15 cellular contexts compared by ENCODE assay signal in genomic region chr3:194680888-194681615, GRCh38.
"Had no signal": no experiment of that assay in that cellular context is flagged by ENCODE, and none has a peak within 500 bp of the region (broad histone marks: within the 10 kb centered on the region; RNA-seq: fewer than 3 reads in every experiment).

No MANE protein-coding gene starts in this region.

- ATAC-seq: heart right ventricle; naive thymus-derived CD4-positive, alpha-beta T cell had no signal

- DNase-seq: colonic mucosa; dorsolateral prefrontal cortex; effector CD8-positive, alpha-beta T cell; heart right ventricle; hypothalamus; kidney glomerular epithelial cell; mammary epithelial cell; naive thymus-derived CD4-positive, alpha-beta T cell; posterior cingulate gyrus; small intestine; stimulated activated CD4-positive, alpha-beta T cell treated with anti-CD3 and anti-CD28 coated beads, Interleukin-12 subunit alpha, Interleukin-12 subunit beta, amount 100 ng/mL, for 4 hours; stimulated activated naive CD4-positive, alpha-beta T cell; trophoblast cell had no signal

- H3K9me3 ChIP-seq: colonic mucosa, heart right ventricle had no signal

- H3K4me3 ChIP-seq: colonic mucosa, dorsolateral prefrontal cortex, heart right ventricle had no signal

- H3K4me1 ChIP-seq: colonic mucosa had no signal

- FAIRE-seq: frontal cortex, islet of Langerhans, small intestine had no signal

- H3K27me3 ChIP-seq: colonic mucosa, heart right ventricle had no signal

- H3K27ac ChIP-seq: colonic mucosa, dorsolateral prefrontal cortex, heart right ventricle had no signal

- H3K36me3 ChIP-seq: colonic mucosa, heart right ventricle had no signal
